ENCODE assay signal across 6 cellular contexts in the genomic region with DNA sequence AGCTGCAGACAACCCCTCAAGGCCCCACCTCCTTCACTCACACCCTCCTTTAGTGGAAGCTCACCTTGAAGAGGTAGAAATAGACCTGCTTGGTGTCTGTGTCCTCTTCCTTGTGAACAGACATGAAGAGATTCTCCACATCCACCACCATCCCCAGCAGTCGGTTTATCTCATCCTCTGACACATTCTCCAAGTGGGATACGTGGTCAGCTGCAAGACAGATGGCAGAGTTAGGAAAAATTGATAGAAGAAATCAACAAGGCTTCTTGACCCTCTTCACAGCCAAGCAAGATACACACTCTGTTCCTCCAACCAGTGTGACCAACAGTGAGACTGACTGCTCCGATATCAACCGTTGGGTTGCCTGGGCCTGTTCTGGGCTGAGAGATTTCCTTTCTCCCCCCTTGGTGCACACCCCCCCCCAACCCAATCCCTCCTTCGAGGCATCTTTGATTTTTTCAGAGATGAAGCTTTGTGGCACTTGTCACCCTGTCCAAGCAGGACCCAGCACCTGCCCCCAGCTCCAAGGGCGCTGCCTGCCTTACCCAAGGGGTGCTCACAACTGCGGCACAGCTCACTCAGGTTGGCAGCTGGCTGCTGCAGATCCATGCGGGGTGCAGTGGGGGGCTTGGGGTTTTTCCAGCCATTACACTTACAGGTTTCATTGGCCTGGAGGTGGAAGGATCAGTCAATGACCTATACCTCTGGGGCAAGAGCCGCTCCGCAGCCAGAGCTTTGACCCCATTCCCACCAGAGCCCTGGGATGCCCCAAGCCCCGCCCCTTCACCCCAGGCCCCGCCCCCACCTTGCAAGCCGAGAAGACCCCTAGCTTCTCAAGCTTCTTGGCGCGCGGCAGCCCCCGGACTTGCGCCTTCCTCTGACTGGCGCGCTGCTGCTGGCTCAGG. TPM values are rescaled to one million over a fixed set of nuclear protein-coding genes. Genes with fewer than 3 reads are reported as not detected.
A peak's percentile ranks its signal among the peaks of the same experiment; 100 is the strongest.
DNase-seq lines count a peak whose midpoint lies in the region; TF ChIP-seq lines count a peak whose summit lies in the region.

No MANE protein-coding gene starts in this region.

- CTCF ChIA-PET in Calu3 (lab: Charles Lee) = interaction anchor here (0.6 to 1.3 kb wide), 13 partner anchors 14 to 1962 kb away, joined by 3 to 11 read pairs (median 4); partner anchors contain the start of gene NKIRAS2

- H3K4me1 Mint-ChIP-seq in Calu3 (ENCODE audit: low read depth, unreplicated experiment) = peaks cover 9% of the 10 kb centered on the region
- H3K4me1 Mint-ChIP-seq in stimulated activated naive CD8-positive, alpha-beta T cell treated with anti-CD3 and anti-CD28 coated beads, Interleukin-15, Interleukin-2, amounts not matched to agents 100 ng/mL and 50 ng/mL, for 24 hours (ENCODE audit: low read depth) = peaks cover 41% of the 10 kb centered on the region

- H3K27ac Mint-ChIP-seq in Calu3 (ENCODE audit: unreplicated experiment) = no peak overlapping the region
- peak overlapping the region; percentile 51 for H3K27ac Mint-ChIP-seq in stimulated activated naive CD8-positive, alpha-beta T cell treated with anti-CD3 and anti-CD28 coated beads, Interleukin-15, Interleukin-2, amounts not matched to agents 100 ng/mL and 50 ng/mL, for 24 hours

- no peaks in the 10 kb centered on the region for H3K27me3 Mint-ChIP-seq in Calu3 (ENCODE audit: unreplicated experiment)
- no peaks in the 10 kb centered on the region for H3K27me3 Mint-ChIP-seq in stimulated activated naive CD8-positive, alpha-beta T cell treated with anti-CD3 and anti-CD28 coated beads, Interleukin-15, Interleukin-2, amounts not matched to agents 100 ng/mL and 50 ng/mL, for 24 hours

- no peaks in the 10 kb centered on the region for H3K9me3 Mint-ChIP-seq in Calu3 (ENCODE audit: low read depth, unreplicated experiment)
- no peaks in the 10 kb centered on the region for H3K9me3 Mint-ChIP-seq in stimulated activated naive CD8-positive, alpha-beta T cell treated with anti-CD3 and anti-CD28 coated beads, Interleukin-15, Interleukin-2, amounts not matched to agents 100 ng/mL and 50 ng/mL, for 24 hours

- H3K4me3 Mint-ChIP-seq in Calu3 (ENCODE audit: low read depth, unreplicated experiment) = peak overlapping the region; percentile 59
- H3K4me3 Mint-ChIP-seq in stimulated activated naive CD8-positive, alpha-beta T cell treated with anti-CD3 and anti-CD28 coated beads, Interleukin-15, Interleukin-2, amounts not matched to agents 100 ng/mL and 50 ng/mL, for 24 hours = peak overlapping the region; percentile 77

- intact Hi-C loops in Calu3 (cut with micrococcal nuclease; ENCODE audit: unreplicated experiment) = no loop called here

- peak overlapping the region; percentile 65 for H3K4me3 ChIP-seq in fibroblast of villous mesenchyme (ENCODE audit: low read depth, low read length)

- DNase-seq in Calu3 = no peak
- DNase-seq in NCI-H2227 treated with DMSO at 0.1 percent for 48 hours (lab: John Stamatoyannopoulos, UW) = peak; percentile 28
- DNase-seq in fibroblast of villous mesenchyme (ENCODE audit: low read depth) = no peak
- no peak for DNase-seq in superior temporal gyrus (ENCODE audit: extremely low spot score)
- DNase-seq in NCI-H1092 (lab: John Stamatoyannopoulos, UW) = no peak

- TF ChIP-seq CTCF in Calu3 (IDR thresholded peaks at IDR 0.05; ENCODE audit: unreplicated experiment) (no peak), fibroblast of villous mesenchyme (IDR thresholded peaks at IDR 0.05; ENCODE audit: insufficient read depth, low read depth, low read length) (no peak)

- peaks cover 86% of the 10 kb centered on the region for H3K36me3 Mint-ChIP-seq in Calu3 (ENCODE audit: insufficient read depth, unreplicated experiment)
- peaks cover 30% of the 10 kb centered on the region for H3K36me3 Mint-ChIP-seq in stimulated activated naive CD8-positive, alpha-beta T cell treated with anti-CD3 and anti-CD28 coated beads, Interleukin-15, Interleukin-2, amounts not matched to agents 100 ng/mL and 50 ng/mL, for 24 hours (ENCODE audit: low read depth)

- BruUV-seq in Calu3 (replicated peaks; lab: Mats Ljungman, UMichigan) = no TSS peak

RNA-seq across cellular contexts. Expression of gene KAT2A, which starts 0.8 kb away (rescaled TPM):
- total RNA-seq in Calu3 (2022) (94.7 and 100.0 TPM in 2 replicates), fibroblast of villous mesenchyme (10.6 and 13.0 TPM in 2 replicates)

RNA-seq across cellular contexts. Expression of gene HSPB9, which starts 2.2 kb away (rescaled TPM):
- 0.54 and 0.69 TPM in 2 replicates for total RNA-seq in Calu3 (2022)
- total RNA-seq in fibroblast of villous mesenchyme = not detected in 2 replicates

RNA-seq across cellular contexts. Expression of gene DHX58, which starts 7.9 kb away (rescaled TPM):
- 45.6 and 77.5 TPM in 2 replicates for total RNA-seq in Calu3 (2022)
- 9.0 and 12.1 TPM in 2 replicates for total RNA-seq in fibroblast of villous mesenchyme

RNA-seq across cellular contexts. Expression of gene ZNF385C, which starts 22.1 kb away (rescaled TPM):
- 4.0 and 6.3 TPM in 2 replicates for total RNA-seq in Calu3 (2022)
- total RNA-seq in fibroblast of villous mesenchyme = not detected in 2 replicates

RNA-seq across cellular contexts. Expression of gene RAB5C, which starts 34.4 kb away (rescaled TPM):
- total RNA-seq in Calu3 (2022) (284 and 315 TPM in 2 replicates), fibroblast of villous mesenchyme (68.0 and 83.3 TPM in 2 replicates)
